Comparison of ENCODE assay signal across 19 cellular contexts in the genomic region with DNA sequence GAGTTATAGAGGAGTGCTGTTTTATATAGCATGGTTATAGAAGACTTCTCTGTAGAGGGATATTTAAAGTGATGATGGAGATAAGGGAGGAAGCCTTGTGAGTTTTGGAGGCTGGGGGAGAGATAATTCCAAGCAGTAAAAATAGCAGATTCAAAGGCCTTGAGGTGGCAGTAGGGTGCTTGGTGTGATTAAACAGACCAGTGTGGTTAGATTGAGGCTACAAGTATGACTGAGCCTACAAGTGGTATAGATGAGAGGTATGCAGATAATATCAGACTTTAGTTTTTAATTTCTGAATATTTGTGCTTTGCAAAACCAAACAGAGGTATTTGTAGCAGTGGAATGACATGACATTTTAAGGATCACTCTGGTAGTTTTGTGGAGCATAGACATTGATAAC. TPM values are rescaled to one million over a fixed set of nuclear protein-coding genes. Genes with fewer than 3 reads are reported as not detected.
DNase-seq lines count a peak whose midpoint lies in the region; ATAC-seq, FAIRE-seq and TF ChIP-seq lines count a peak whose summit lies in the region.
"Had no signal": no experiment of that assay in that cellular context is flagged by ENCODE, and none has a peak within 500 bp of the region (broad histone marks: within the 10 kb centered on the region; RNA-seq: fewer than 3 reads in every experiment).

No MANE protein-coding gene starts in this region.

- CTCF ChIA-PET in A673 (lab: Charles Lee): no interaction called here

- no peak overlapping the region for H3K9ac ChIP-seq in astrocyte (ENCODE audit: low read length)

- H2AFZ ChIP-seq in astrocyte (ENCODE audit: low read depth, low read length): no peak overlapping the region
- H2AFZ ChIP-seq: GM23338 had no signal

- H3K9me3 Mint-ChIP-seq in astrocyte (ENCODE audit: unreplicated experiment): no peaks in the 10 kb centered on the region
- H3K9me3 Mint-ChIP-seq: GM23338 had no signal

- no peak overlapping the region for H3K27ac Mint-ChIP-seq in astrocyte (ENCODE audit: unreplicated experiment)
- H3K27ac Mint-ChIP-seq: GM23338 had no signal

- H3K79me2 ChIP-seq in astrocyte (ENCODE audit: insufficient read depth, low read length): no peaks in the 10 kb centered on the region

- H3K4me1 Mint-ChIP-seq in astrocyte (ENCODE audit: low read depth, unreplicated experiment): no peaks in the 10 kb centered on the region
- H3K4me1 Mint-ChIP-seq: GM23338 had no signal

- POLR2A ChIA-PET in A673 (lab: Charles Lee; ENCODE audit: low non-redundant PET): no interaction called here

- H3K4me3 Mint-ChIP-seq in astrocyte (ENCODE audit: unreplicated experiment): no peak overlapping the region
- H3K4me3 Mint-ChIP-seq: GM23338 had no signal

- H3K36me3 Mint-ChIP-seq in astrocyte (ENCODE audit: low read depth, unreplicated experiment): no peaks in the 10 kb centered on the region

- no TSS peak for BruUV-seq in A673 (replicated peaks; lab: Mats Ljungman, UMichigan)

- TF ChIP-seq CTCF in AG09309 (IDR thresholded peaks at IDR 0.05; ENCODE audit: control insufficient read depth, insufficient read depth, low read depth, low read length, missing control alignments) (peak; percentile 25), astrocyte (IDR thresholded peaks at IDR 0.05; ENCODE audit: insufficient read depth, low read depth, low read length) (no peak), A673 (conservative IDR thresholded peaks at IDR 0.05; ENCODE audit: low read depth, low read length) (no peak)

- H3K4me3 ChIP-seq in AG09309 (ENCODE audit: control insufficient read depth, low read depth, low read length): no peak overlapping the region
- no peak overlapping the region for H3K4me3 ChIP-seq in astrocyte (ENCODE audit: insufficient read depth, low read depth, low read length)
- H3K4me3 ChIP-seq in A673 (ENCODE audit: low read depth, low read length, poor library complexity, severe bottlenecking): no peak overlapping the region
- H3K4me3 ChIP-seq: GM23338, heart right ventricle, psoas muscle had no signal

- H3K36me3 ChIP-seq in astrocyte (ENCODE audit: insufficient read depth, low read length): no peaks in the 10 kb centered on the region
- H3K36me3 ChIP-seq in A673 (ENCODE audit: insufficient read depth, low read length, poor library complexity, severe bottlenecking): no peaks in the 10 kb centered on the region

- H3K27me3 Mint-ChIP-seq in astrocyte (ENCODE audit: low read depth, unreplicated experiment): no peaks in the 10 kb centered on the region

- ATAC-seq in GM18907 (IDR thresholded peaks at IDR 0.05; ENCODE audit: unreplicated experiment): peak; percentile 73
- peak; percentile 80 for ATAC-seq in HG03442 (IDR thresholded peaks at IDR 0.05; ENCODE audit: unreplicated experiment)
- ATAC-seq: GM23338, heart right ventricle, left cardiac atrium, Panc1, psoas muscle had no signal

- H3K4me2 ChIP-seq in astrocyte (ENCODE audit: low read length): no peak overlapping the region
- H3K4me2 ChIP-seq: GM23338 had no signal

- DNase-seq in AG09309 (ENCODE audit: low read depth) (no peak), astrocyte (ENCODE audit: low read depth) (peak; percentile 23), NCI-H146 treated with DMSO at 0.1 percent for 48 hours (lab: John Stamatoyannopoulos, UW; ENCODE audit: unreplicated experiment) (no peak), A673 (ENCODE audit: low spot score) (no peak), NCI-H526 treated with DMSO at 0.1 percent for 48 hours (lab: John Stamatoyannopoulos, UW) (no peak), DMS53 treated with DMSO at 0.1 percent for 48 hours (lab: John Stamatoyannopoulos, UW; ENCODE audit: unreplicated experiment) (no peak)
- DNase-seq: activated CD4-positive, alpha-beta T cell treated with anti-CD3 and anti-CD28 coated beads for 4 hours; activated effector memory CD4-positive, alpha-beta T cell treated with Interleukin-2 at 50 U/mL for 16 hours; caudate nucleus; heart right ventricle; left cardiac atrium; NCI-H446 treated with DMSO at 0.1 percent for 48 hours; psoas muscle had no signal

- FAIRE-seq in astrocyte (lab: Jason Lieb, UNC): no peak
- FAIRE-seq: endothelial cell of umbilical vein, GM19239 had no signal

- intact Hi-C loops in A673 (cut with micrococcal nuclease; ENCODE audit: unreplicated experiment): no loop called here

- H4K20me1 ChIP-seq in astrocyte (ENCODE audit: insufficient read depth, low read length): no peaks in the 10 kb centered on the region

- H3K9me3 ChIP-seq in astrocyte (ENCODE audit: insufficient read depth, low read depth, low read length) (no peaks in the 10 kb centered on the region), A673 (ENCODE audit: low read depth, low read length, poor library complexity, severe bottlenecking) (no peaks in the 10 kb centered on the region)
- H3K9me3 ChIP-seq: heart right ventricle, psoas muscle had no signal

- H3K27ac ChIP-seq in astrocyte (ENCODE audit: low read depth, low read length) (no peak overlapping the region), A673 (ENCODE audit: low read depth, low read length, poor library complexity, severe bottlenecking) (no peak overlapping the region)
- H3K27ac ChIP-seq: heart right ventricle, psoas muscle had no signal

- H3K4me1 ChIP-seq in astrocyte (ENCODE audit: insufficient read depth, low read length): no peaks in the 10 kb centered on the region
- H3K4me1 ChIP-seq in A673 (ENCODE audit: insufficient read depth, low read length, poor library complexity, severe bottlenecking): no peaks in the 10 kb centered on the region
- H3K4me1 ChIP-seq: heart right ventricle, psoas muscle had no signal

- H3K27me3 ChIP-seq in astrocyte (ENCODE audit: insufficient read depth, low read length): no peaks in the 10 kb centered on the region
- no peaks in the 10 kb centered on the region for H3K27me3 ChIP-seq in A673 (replicated peaks; ENCODE audit: insufficient read depth, low read depth, low read length, poor library complexity)
- H3K27me3 ChIP-seq: heart right ventricle had no signal

RNA-seq across cellular contexts. Expression of a gene that starts 20.3 kb away (rescaled TPM):
- total RNA-seq in astrocyte (4.2 and 5.4 TPM in 2 replicates), A673 (2021) (20.8 and 21.5 TPM in 2 replicates)

RNA-seq across cellular contexts. Expression of a gene that starts 21.8 kb away (rescaled TPM):
- total RNA-seq in astrocyte: 66.1 and 77.0 TPM in 2 replicates
- total RNA-seq in A673 (2021): 162 and 164 TPM in 2 replicates
